In the genomic region with DNA sequence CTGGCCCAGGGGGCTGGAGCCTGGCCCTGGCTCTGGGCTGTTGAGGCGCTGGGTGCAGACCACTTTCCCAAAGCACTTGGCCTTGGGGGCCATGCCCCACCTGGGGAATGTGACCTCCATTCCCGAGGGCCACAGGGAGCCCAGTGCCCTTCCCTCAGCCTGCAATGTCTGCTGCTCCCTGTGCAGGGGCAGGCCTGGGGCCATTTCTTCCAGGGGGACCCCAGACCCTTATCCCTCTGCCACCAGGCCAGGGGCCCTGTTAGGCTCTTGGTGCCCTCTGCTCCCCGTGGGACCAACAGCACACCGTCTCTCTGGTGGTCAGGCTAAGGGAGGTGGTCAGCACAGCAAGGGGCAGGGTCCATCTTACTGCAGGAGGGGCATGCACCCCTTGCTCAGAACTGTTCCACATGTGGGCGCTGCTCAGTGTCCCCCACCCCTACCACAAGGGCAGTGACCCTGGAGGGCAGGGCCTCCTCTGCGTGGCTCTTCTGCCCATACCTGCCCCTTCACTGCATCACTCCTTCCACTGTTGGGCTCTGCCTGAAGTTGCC, we compare ENCODE assay signal across 8 cellular contexts. TPM values are rescaled to one million over a fixed set of nuclear protein-coding genes. Genes with fewer than 3 reads are reported as not detected.
A peak's percentile ranks its signal among the peaks of the same experiment; 100 is the strongest.
DNase-seq lines count a peak whose midpoint lies in the region; ATAC-seq and TF ChIP-seq lines count a peak whose summit lies in the region.
"Had no signal": no experiment of that assay in that cellular context is flagged by ENCODE, and none has a peak within 500 bp of the region (broad histone marks: within the 10 kb centered on the region; RNA-seq: fewer than 3 reads in every experiment).

No MANE protein-coding gene starts in this region.

- H2BK15ac ChIP-seq in H9 (ENCODE audit: low read depth, low read length) = no peak overlapping the region

- H3K4me3 Mint-ChIP-seq in H9 = no peak overlapping the region

- H3K27me3 ChIP-seq in H9 (ENCODE audit: insufficient read depth, low read length) (no peaks in the 10 kb centered on the region), stomach (peaks cover 0 to 4% (median 0%) of the 10 kb centered on the region in 3 donors)

- no peaks in the 10 kb centered on the region for H4K20me1 ChIP-seq in H9 (ENCODE audit: control insufficient read depth, insufficient read depth, insufficient read length)

- no peaks in the 10 kb centered on the region for H3K79me1 ChIP-seq in H9 (ENCODE audit: insufficient read depth, low read depth, low read length, poor library complexity, severe bottlenecking)

- H3K9me3 Mint-ChIP-seq in H9 = no peaks in the 10 kb centered on the region; a peak in 1 of 5 replicates

- H4K5ac ChIP-seq in H9 (ENCODE audit: insufficient read length, low read depth, low read length) = no peak overlapping the region

- H3K4me2 ChIP-seq in H9 (ENCODE audit: insufficient read depth, insufficient read length, low read length) = peak overlapping the region; percentile 21

- H3K9ac ChIP-seq in H9 (ENCODE audit: extremely low read depth, insufficient read length, low read length) (no peak overlapping the region), SK-N-MC (ENCODE audit: insufficient read length) (no peak overlapping the region)

- H3K79me2 ChIP-seq in H9 (ENCODE audit: insufficient read depth, low read length) = no peaks in the 10 kb centered on the region

- no peak overlapping the region for H3K4ac ChIP-seq in H9 (ENCODE audit: low read depth, low read length)

- H3K27ac ChIP-seq in H9 (ENCODE audit: insufficient read length, low read depth, low read length) (no peak overlapping the region), SK-N-MC (no peak overlapping the region), stomach (peak overlapping the region; percentile 67 to 84 (median 74))

- no peak overlapping the region for H2BK12ac ChIP-seq in H9 (ENCODE audit: insufficient read length, low read depth, low read length)

- peak overlapping the region; percentile 74 for H3K4me3 ChIP-seq in SK-N-MC
- H3K4me3 ChIP-seq in iPS-18c (ENCODE audit: insufficient read depth, low read depth, low read length) = peak overlapping the region; percentile 44; the same call in 1 of the 2 replicates
- peak overlapping the region in 2 of 4 donors; percentile 54 to 58 for H3K4me3 ChIP-seq in stomach

- H2AK5ac ChIP-seq in H9 (ENCODE audit: insufficient read length, low read length) = no peak overlapping the region

- H3K18ac ChIP-seq in H9 (ENCODE audit: insufficient read length, low read depth, low read length) = no peak overlapping the region

- intact Hi-C loops in stomach (cut with DNase I; ENCODE audit: low total_unique reads) = no loop called here

- TF ChIP-seq CTCF in H9 (conservative IDR thresholded peaks at IDR 0.05) (no peak), stomach (IDR thresholded peaks at IDR 0.05) (no peak)

- H3K56ac ChIP-seq in H9 (ENCODE audit: insufficient read length, low read depth, low read length) = no peak overlapping the region

- H3K4me1 ChIP-seq in H9 (ENCODE audit: insufficient read depth, low read length) = no peaks in the 10 kb centered on the region
- peaks cover 18 to 35% (median 30%) of the 10 kb centered on the region in 4 donors for H3K4me1 ChIP-seq in stomach

- H3K27ac Mint-ChIP-seq in H9 = no peak overlapping the region

- no peak overlapping the region for H4K91ac ChIP-seq in H9 (ENCODE audit: insufficient read length, low read depth, low read length)

- peaks cover 4% of the 10 kb centered on the region for H3K27me3 Mint-ChIP-seq in H9 (ENCODE audit: low read depth)

- no peak for ATAC-seq in HG03095 (IDR thresholded peaks at IDR 0.05; ENCODE audit: unreplicated experiment)

- no peak overlapping the region for H3K23ac ChIP-seq in H9 (ENCODE audit: insufficient read length, low read depth, low read length)

- H2AFZ ChIP-seq in H9 (ENCODE audit: low read length) = no peak overlapping the region

- H2BK20ac ChIP-seq in H9 (ENCODE audit: low read depth, low read length, poor library complexity, severe bottlenecking) = no peak overlapping the region

- no peak overlapping the region for H3T11ph ChIP-seq in H9 (ENCODE audit: low read length)

- H2BK5ac ChIP-seq in H9 (ENCODE audit: insufficient read length, low read length) = no peak overlapping the region

- H3K9me3 ChIP-seq in H9 (ENCODE audit: control insufficient read depth, low read depth, low read length) = no peaks in the 10 kb centered on the region
- no peaks in the 10 kb centered on the region for H3K9me3 ChIP-seq in SK-N-MC (ENCODE audit: low read depth, low read length)
- no peaks in the 10 kb centered on the region for H3K9me3 ChIP-seq in iPS-18c (ENCODE audit: control insufficient read depth, insufficient read depth, low read length)
- H3K9me3 ChIP-seq in stomach = no peaks in the 10 kb centered on the region

- no peak overlapping the region for H4K8ac ChIP-seq in H9 (replicated peaks; ENCODE audit: insufficient read length, low read depth, low read length)

- H2BK120ac ChIP-seq in H9 (ENCODE audit: low read depth, low read length, poor library complexity, severe bottlenecking) = no peak overlapping the region

- DNase-seq in H9 (no peak), SK-N-MC (ENCODE audit: low read depth, low spot score) (no peak), stomach (no peak), GOT3 (lab: John Stamatoyannopoulos, UW) (no peak), NCI-H2227 (lab: John Stamatoyannopoulos, UW; ENCODE audit: unreplicated experiment) (no peak)

- no CpG with 5 or more reads among the region's 6 CpGs for WGBS in H9 (ENCODE audit: extremely low coverage, insufficient read length, low lambda C conversion rate)
- WGBS in stomach, 5 donors = 76 to 86% (median 83%) methylated on average over 2 to 6 of the region's 6 CpGs

- TF ChIP-seq POLR2A in stomach (IDR thresholded peaks at IDR 0.05) = no peak

- H3K36me3 ChIP-seq in SK-N-MC (ENCODE audit: insufficient read depth, low read length) = no peaks in the 10 kb centered on the region
- H3K36me3 ChIP-seq in stomach = no peaks in the 10 kb centered on the region

- peaks cover 2 to 16% of the 10 kb centered on the region in 2 experiments; a peak in 3 of 4 replicates for H3K4me1 Mint-ChIP-seq in H9

- no peaks in the 10 kb centered on the region; a peak in 1 of 7 replicates for H3K36me3 Mint-ChIP-seq in H9 (ENCODE audit: insufficient read depth in 1 of 3, low read depth in 3 of 3)

- TF ChIP-seq EP300 in stomach (IDR thresholded peaks at IDR 0.05) = no peak

- H3K23me2 ChIP-seq in H9 (ENCODE audit: insufficient read length, low read depth, low read length, poor library complexity, severe bottlenecking) = no peaks in the 10 kb centered on the region

- H3K14ac ChIP-seq in H9 (ENCODE audit: insufficient read depth, low read length) = no peak overlapping the region

RNA-seq across cellular contexts. Expression of gene TMEM52, which starts 1.1 kb away (rescaled TPM):
- total RNA-seq in H9 (2021) = 9.6 and 11.3 TPM in 2 replicates
- total RNA-seq in stomach = 1 to 10 TPM in 1 of 5 donors, not detected in 4; 9.8 TPM
- polyA plus RNA-seq in stomach = 10 to 100 TPM in 1 of 3 donors, 1 to 10 TPM in 2; 5.0 to 10.4 (median 6.2) TPM
- total RNA-seq: M059J had no signal

RNA-seq across cellular contexts. Expression of gene CALML6, which starts 5.1 kb away (rescaled TPM):
- 1.4 and 1.7 TPM in 2 replicates for total RNA-seq in H9 (2021)
- not detected for total RNA-seq in stomach
- 1 to 10 TPM; 1.4 to 5.7 (median 2.6) TPM for polyA plus RNA-seq in stomach
- total RNA-seq: M059J had no signal

RNA-seq across cellular contexts. Expression of gene GNB1, which starts 29.2 kb away (rescaled TPM):
- total RNA-seq in H9 (2021) (382 and 400 TPM in 2 replicates), stomach (100 to 1,000 TPM in 4 of 5 donors, 10 to 100 TPM in 1; 49.6 to 195 (median 124) TPM)
- 100 to 1,000 TPM in 2 of 3 donors, 10 to 100 TPM in 1; 66.2 to 146 (median 126) TPM for polyA plus RNA-seq in stomach

Comparison
In these comparisons a context has a peak if more than half of its experiments do, and no peak if none do; other contexts are left out.
1. H3K27ac ChIP-seq: peak in stomach (5 of 5); none in H9 (single experiment) and SK-N-MC (single experiment).